2 cellular contexts compared by ENCODE assay signal in the genomic region with DNA sequence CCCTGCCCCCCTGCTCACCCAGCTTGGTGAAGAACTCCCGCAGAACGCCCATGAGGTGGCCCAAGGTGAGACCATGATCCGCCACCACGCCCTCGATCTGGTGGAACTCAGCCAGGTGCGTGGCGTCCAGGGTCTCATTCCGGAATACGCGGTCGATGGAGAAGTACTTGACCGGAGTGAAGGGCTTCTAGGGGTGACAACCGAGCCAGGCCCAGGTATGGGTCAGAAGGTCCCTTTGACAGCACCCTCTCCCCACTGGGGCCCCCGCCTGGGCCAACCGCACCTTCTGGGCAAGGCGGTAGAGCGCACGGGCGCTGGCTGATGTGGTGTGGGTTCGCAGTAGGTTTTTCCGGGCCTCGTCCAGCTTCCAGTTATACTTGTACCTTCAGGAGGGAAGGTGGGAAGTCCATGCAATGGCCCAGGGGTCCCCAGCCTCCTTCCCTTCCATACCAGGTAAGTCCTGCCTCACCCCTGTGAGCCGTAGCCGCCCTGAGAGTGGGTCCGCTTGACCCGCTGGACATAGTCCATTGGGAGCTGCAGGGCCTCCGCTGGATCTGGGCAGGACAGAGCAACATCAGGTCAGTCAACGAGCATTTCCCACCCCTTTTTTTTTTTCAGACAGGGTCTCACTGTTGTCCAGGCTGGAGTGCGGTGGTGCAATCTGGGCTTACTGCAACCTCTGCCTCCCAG.
TF ChIP-seq lines count a peak whose summit lies in the region.

No MANE protein-coding gene starts in this region.

TF ChIP-seq in K562, 482 proteins besides CTCF, POLR2A, EP300 and RAD21:
- TF ChIP-seq RBM15 (IDR thresholded peaks at IDR 0.05; ENCODE audit: insufficient read depth, low read length) (no peak), XRCC4 (IDR thresholded peaks at IDR 0.05; ENCODE audit: extremely low read depth, insufficient read depth, insufficient read length) (no peak), LCOR (CRISPR knock-in tag; IDR thresholded peaks at IDR 0.05) (no peak), BRD4 (IDR thresholded peaks at IDR 0.05) (no peak), ZNF668 (CRISPR knock-in tag; IDR thresholded peaks at IDR 0.05) (no peak), NCOR1 (IDR thresholded peaks at IDR 0.05) (no peak), HNRNPUL1 (IDR thresholded peaks at IDR 0.05; ENCODE audit: low read length) (no peak), PHB (CRISPR knock-in tag; IDR thresholded peaks at IDR 0.05) (no peak), RBFOX2 (IDR thresholded peaks at IDR 0.05; ENCODE audit: low read depth, low read length) (peak; percentile 58; the same call in 1 of the 2 replicates)
- TF ChIP-seq, protein P1, sequence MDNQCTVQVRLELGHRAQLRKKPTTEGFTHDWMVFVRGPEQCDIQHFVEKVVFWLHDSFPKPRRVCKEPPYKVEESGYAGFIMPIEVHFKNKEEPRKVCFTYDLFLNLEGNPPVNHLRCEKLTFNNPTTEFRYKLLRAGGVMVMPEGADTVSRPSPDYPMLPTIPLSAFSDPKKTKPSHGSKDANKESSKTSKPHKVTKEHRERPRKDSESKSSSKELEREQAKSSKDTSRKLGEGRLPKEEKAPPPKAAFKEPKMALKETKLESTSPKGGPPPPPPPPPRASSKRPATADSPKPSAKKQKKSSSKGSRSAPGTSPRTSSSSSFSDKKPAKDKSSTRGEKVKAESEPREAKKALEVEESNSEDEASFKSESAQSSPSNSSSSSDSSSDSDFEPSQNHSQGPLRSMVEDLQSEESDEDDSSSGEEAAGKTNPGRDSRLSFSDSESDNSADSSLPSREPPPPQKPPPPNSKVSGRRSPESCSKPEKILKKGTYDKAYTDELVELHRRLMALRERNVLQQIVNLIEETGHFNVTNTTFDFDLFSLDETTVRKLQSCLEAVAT (IDR thresholded peaks at IDR 0.05): no peak
- TF ChIP-seq, protein P2, sequence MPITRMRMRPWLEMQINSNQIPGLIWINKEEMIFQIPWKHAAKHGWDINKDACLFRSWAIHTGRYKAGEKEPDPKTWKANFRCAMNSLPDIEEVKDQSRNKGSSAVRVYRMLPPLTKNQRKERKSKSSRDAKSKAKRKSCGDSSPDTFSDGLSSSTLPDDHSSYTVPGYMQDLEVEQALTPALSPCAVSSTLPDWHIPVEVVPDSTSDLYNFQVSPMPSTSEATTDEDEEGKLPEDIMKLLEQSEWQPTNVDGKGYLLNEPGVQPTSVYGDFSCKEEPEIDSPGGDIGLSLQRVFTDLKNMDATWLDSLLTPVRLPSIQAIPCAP (CRISPR knock-in tag; IDR thresholded peaks at IDR 0.05; ENCODE audit: borderline replicate concordance): no peak
- TF ChIP-seq, protein P3, sequence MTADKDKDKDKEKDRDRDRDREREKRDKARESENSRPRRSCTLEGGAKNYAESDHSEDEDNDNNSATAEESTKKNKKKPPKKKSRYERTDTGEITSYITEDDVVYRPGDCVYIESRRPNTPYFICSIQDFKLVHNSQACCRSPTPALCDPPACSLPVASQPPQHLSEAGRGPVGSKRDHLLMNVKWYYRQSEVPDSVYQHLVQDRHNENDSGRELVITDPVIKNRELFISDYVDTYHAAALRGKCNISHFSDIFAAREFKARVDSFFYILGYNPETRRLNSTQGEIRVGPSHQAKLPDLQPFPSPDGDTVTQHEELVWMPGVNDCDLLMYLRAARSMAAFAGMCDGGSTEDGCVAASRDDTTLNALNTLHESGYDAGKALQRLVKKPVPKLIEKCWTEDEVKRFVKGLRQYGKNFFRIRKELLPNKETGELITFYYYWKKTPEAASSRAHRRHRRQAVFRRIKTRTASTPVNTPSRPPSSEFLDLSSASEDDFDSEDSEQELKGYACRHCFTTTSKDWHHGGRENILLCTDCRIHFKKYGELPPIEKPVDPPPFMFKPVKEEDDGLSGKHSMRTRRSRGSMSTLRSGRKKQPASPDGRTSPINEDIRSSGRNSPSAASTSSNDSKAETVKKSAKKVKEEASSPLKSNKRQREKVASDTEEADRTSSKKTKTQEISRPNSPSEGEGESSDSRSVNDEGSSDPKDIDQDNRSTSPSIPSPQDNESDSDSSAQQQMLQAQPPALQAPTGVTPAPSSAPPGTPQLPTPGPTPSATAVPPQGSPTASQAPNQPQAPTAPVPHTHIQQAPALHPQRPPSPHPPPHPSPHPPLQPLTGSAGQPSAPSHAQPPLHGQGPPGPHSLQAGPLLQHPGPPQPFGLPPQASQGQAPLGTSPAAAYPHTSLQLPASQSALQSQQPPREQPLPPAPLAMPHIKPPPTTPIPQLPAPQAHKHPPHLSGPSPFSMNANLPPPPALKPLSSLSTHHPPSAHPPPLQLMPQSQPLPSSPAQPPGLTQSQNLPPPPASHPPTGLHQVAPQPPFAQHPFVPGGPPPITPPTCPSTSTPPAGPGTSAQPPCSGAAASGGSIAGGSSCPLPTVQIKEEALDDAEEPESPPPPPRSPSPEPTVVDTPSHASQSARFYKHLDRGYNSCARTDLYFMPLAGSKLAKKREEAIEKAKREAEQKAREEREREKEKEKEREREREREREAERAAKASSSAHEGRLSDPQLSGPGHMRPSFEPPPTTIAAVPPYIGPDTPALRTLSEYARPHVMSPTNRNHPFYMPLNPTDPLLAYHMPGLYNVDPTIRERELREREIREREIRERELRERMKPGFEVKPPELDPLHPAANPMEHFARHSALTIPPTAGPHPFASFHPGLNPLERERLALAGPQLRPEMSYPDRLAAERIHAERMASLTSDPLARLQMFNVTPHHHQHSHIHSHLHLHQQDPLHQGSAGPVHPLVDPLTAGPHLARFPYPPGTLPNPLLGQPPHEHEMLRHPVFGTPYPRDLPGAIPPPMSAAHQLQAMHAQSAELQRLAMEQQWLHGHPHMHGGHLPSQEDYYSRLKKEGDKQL (CRISPR knock-in tag; IDR thresholded peaks at IDR 0.05; ENCODE audit: borderline replicate concordance): no peak
- TF ChIP-seq, protein P4, sequence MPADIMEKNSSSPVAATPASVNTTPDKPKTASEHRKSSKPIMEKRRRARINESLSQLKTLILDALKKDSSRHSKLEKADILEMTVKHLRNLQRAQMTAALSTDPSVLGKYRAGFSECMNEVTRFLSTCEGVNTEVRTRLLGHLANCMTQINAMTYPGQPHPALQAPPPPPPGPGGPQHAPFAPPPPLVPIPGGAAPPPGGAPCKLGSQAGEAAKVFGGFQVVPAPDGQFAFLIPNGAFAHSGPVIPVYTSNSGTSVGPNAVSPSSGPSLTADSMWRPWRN (IDR thresholded peaks at IDR 0.05; ENCODE audit: low read depth): no peak
- TF ChIP-seq, protein P5, sequence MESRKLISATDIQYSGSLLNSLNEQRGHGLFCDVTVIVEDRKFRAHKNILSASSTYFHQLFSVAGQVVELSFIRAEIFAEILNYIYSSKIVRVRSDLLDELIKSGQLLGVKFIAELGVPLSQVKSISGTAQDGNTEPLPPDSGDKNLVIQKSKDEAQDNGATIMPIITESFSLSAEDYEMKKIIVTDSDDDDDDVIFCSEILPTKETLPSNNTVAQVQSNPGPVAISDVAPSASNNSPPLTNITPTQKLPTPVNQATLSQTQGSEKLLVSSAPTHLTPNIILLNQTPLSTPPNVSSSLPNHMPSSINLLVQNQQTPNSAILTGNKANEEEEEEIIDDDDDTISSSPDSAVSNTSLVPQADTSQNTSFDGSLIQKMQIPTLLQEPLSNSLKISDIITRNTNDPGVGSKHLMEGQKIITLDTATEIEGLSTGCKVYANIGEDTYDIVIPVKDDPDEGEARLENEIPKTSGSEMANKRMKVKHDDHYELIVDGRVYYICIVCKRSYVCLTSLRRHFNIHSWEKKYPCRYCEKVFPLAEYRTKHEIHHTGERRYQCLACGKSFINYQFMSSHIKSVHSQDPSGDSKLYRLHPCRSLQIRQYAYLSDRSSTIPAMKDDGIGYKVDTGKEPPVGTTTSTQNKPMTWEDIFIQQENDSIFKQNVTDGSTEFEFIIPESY (CRISPR knock-in tag; IDR thresholded peaks at IDR 0.05): peak; percentile 36; the same call in 1 of the 2 replicates
TF ChIP-seq in K562: peak in this region for 2.

TF ChIP-seq in SK-N-SH, 30 proteins besides CTCF, POLR2A, EP300 and RAD21:
- TF ChIP-seq MEF2A (IDR thresholded peaks at IDR 0.05; ENCODE audit: borderline replicate concordance, low read depth) (no peak), TEAD4 (IDR thresholded peaks at IDR 0.05; ENCODE audit: borderline replicate concordance, insufficient read depth) (no peak), RFX5 (IDR thresholded peaks at IDR 0.05; ENCODE audit: low read length) (no peak), FOSL2 (IDR thresholded peaks at IDR 0.05; ENCODE audit: borderline replicate concordance, low read depth) (no peak), ELF1 (IDR thresholded peaks at IDR 0.05) (no peak), GATA2 (CRISPR knock-in tag; IDR thresholded peaks at IDR 0.05) (no peak), YY1 (IDR thresholded peaks at IDR 0.05; ENCODE audit: low read depth) (no peak), TAF1 (IDR thresholded peaks at IDR 0.05; ENCODE audit: borderline replicate concordance, low read depth, low read length) (no peak)
- TF ChIP-seq, protein P6, sequence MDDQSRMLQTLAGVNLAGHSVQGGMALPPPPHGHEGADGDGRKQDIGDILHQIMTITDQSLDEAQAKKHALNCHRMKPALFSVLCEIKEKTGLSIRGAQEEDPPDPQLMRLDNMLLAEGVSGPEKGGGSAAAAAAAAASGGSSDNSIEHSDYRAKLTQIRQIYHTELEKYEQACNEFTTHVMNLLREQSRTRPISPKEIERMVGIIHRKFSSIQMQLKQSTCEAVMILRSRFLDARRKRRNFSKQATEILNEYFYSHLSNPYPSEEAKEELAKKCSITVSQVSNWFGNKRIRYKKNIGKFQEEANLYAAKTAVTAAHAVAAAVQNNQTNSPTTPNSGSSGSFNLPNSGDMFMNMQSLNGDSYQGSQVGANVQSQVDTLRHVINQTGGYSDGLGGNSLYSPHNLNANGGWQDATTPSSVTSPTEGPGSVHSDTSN (IDR thresholded peaks at IDR 0.05): no peak
- TF ChIP-seq, protein P7, sequence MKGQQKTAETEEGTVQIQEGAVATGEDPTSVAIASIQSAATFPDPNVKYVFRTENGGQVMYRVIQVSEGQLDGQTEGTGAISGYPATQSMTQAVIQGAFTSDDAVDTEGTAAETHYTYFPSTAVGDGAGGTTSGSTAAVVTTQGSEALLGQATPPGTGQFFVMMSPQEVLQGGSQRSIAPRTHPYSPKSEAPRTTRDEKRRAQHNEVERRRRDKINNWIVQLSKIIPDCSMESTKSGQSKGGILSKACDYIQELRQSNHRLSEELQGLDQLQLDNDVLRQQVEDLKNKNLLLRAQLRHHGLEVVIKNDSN (IDR thresholded peaks at IDR 0.05; ENCODE audit: borderline replicate concordance, low read depth): no peak
TF ChIP-seq in SK-N-SH: peak in this region for 0.
